Comparison of ENCODE assay signal across 12 cellular contexts in the genomic region with DNA sequence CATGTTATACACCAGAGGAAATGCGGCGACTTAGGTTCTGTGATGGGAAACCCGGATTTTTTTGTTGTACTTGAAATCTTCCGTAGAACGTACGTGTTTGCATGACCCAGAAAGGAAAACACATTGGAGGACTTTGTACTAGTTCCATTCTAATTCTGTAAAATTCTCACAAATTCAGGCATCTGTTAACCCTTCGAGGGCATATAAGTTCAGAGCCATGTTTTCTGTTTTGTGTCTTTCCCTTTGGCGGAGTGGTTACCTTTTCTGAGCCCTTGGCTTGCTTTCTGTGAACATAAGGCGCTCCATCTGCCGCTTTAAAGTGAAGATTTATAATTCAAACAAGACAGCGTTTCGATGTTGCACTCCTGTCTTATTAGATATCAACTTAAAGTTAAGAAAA. TPM values are rescaled to one million over a fixed set of nuclear protein-coding genes. Genes with fewer than 3 reads are reported as not detected.
DNase-seq lines count a peak whose midpoint lies in the region; ATAC-seq and TF ChIP-seq lines count a peak whose summit lies in the region.
"Had no signal": no experiment of that assay in that cellular context is flagged by ENCODE, and none has a peak within 500 bp of the region (broad histone marks: within the 10 kb centered on the region; RNA-seq: fewer than 3 reads in every experiment).

No MANE protein-coding gene starts in this region.

- TF ChIP-seq POLR2A in gastroesophageal sphincter (IDR thresholded peaks at IDR 0.05), result no peak

- TF ChIP-seq CTCF in endothelial cell (IDR thresholded peaks at IDR 0.05; ENCODE audit: unreplicated experiment), result no peak
- TF ChIP-seq CTCF in gastroesophageal sphincter (IDR thresholded peaks at IDR 0.05), result no peak

- H3K4me1 ChIP-seq in HUES48 (ENCODE audit: control insufficient read depth, insufficient read depth, low read length), result peaks cover 44% of the 10 kb centered on the region
- H3K4me1 ChIP-seq in gastroesophageal sphincter, result no peaks in the 10 kb centered on the region
- H3K4me1 ChIP-seq: colonic mucosa, testis had no signal

- no peak overlapping the region for H3K9ac ChIP-seq in HUES48 (ENCODE audit: low read depth, low read length)

- no peaks in the 10 kb centered on the region for H3K9me3 ChIP-seq in HUES48 (ENCODE audit: control insufficient read depth, insufficient read depth, low read length)
- H3K9me3 ChIP-seq in gastroesophageal sphincter, result no peaks in the 10 kb centered on the region
- H3K9me3 ChIP-seq: Caco-2, colonic mucosa, neutrophil, testis had no signal

- no peaks in the 10 kb centered on the region for H3K9me3 Mint-ChIP-seq in endothelial cell (ENCODE audit: unreplicated experiment)
- no peaks in the 10 kb centered on the region for H3K9me3 Mint-ChIP-seq in activated T-cell treated with anti-CD3 and anti-CD28 coated beads, Interleukin-2, amount 50 U/mL, for 24 hours

- peak overlapping the region; percentile 96 for H3K27ac Mint-ChIP-seq in endothelial cell (ENCODE audit: unreplicated experiment)
- H3K27ac Mint-ChIP-seq in activated T-cell treated with anti-CD3 and anti-CD28 coated beads, Interleukin-2, amount 50 U/mL, for 24 hours, result no peak overlapping the region

- TF ChIP-seq EP300 in gastroesophageal sphincter (IDR thresholded peaks at IDR 0.05), result no peak

- H3K27me3 ChIP-seq in HUES48 (ENCODE audit: control insufficient read depth, insufficient read depth, low read length) (no peaks in the 10 kb centered on the region), gastroesophageal sphincter (no peaks in the 10 kb centered on the region)
- H3K27me3 ChIP-seq: colonic mucosa, neutrophil, testis had no signal

- H3K4me3 Mint-ChIP-seq in endothelial cell (ENCODE audit: unreplicated experiment), result peak overlapping the region; percentile 70
- H3K4me3 Mint-ChIP-seq in activated T-cell treated with anti-CD3 and anti-CD28 coated beads, Interleukin-2, amount 50 U/mL, for 24 hours, result no peak overlapping the region

- peaks cover 36% of the 10 kb centered on the region for H3K4me1 Mint-ChIP-seq in endothelial cell (ENCODE audit: unreplicated experiment)
- peaks cover 20% of the 10 kb centered on the region for H3K4me1 Mint-ChIP-seq in activated T-cell treated with anti-CD3 and anti-CD28 coated beads, Interleukin-2, amount 50 U/mL, for 24 hours (ENCODE audit: low read depth)

- H3K36me3 Mint-ChIP-seq in endothelial cell (ENCODE audit: low read depth, unreplicated experiment), result no peaks in the 10 kb centered on the region
- H3K36me3 Mint-ChIP-seq in activated T-cell treated with anti-CD3 and anti-CD28 coated beads, Interleukin-2, amount 50 U/mL, for 24 hours (ENCODE audit: low read depth), result no peaks in the 10 kb centered on the region

- H3K27me3 Mint-ChIP-seq in endothelial cell (ENCODE audit: unreplicated experiment), result no peaks in the 10 kb centered on the region
- peaks cover 3% of the 10 kb centered on the region for H3K27me3 Mint-ChIP-seq in activated T-cell treated with anti-CD3 and anti-CD28 coated beads, Interleukin-2, amount 50 U/mL, for 24 hours

- H3K27ac ChIP-seq in HUES48 (ENCODE audit: low read depth, low read length) (peak overlapping the region; percentile 89), gastroesophageal sphincter (no peak overlapping the region)
- H3K27ac ChIP-seq: colonic mucosa, neutrophil, testis had no signal

- ATAC-seq in HG03025 (IDR thresholded peaks at IDR 0.05; ENCODE audit: low FRiP score, unreplicated experiment) (no peak), gastroesophageal sphincter (no peak)

- no peaks in the 10 kb centered on the region; the same call in none of the 2 replicates for H3K36me3 ChIP-seq in HUES48 (ENCODE audit: control insufficient read depth, insufficient read depth, low read length)
- no peaks in the 10 kb centered on the region for H3K36me3 ChIP-seq in gastroesophageal sphincter
- H3K36me3 ChIP-seq: colonic mucosa, neutrophil had no signal

- H3K4me3 ChIP-seq in HUES48 (ENCODE audit: low read depth, low read length) (0 out of 2 replicates have a peak overlapping the region, but pooled peaks have one; percentile 6), gastroesophageal sphincter (no peak overlapping the region)
- H3K4me3 ChIP-seq: colonic mucosa, testis had no signal

- WGBS in gastroesophageal sphincter (ENCODE audit: low coverage in 1 of 2), 2 donors, result 82 to 90% methylated on average over 10 to 12 of the region's 12 CpGs

- peak; percentile 80 for DNase-seq in NCI-H524 treated with DMSO at 0.1 percent for 48 hours (lab: John Stamatoyannopoulos, UW)
- DNase-seq in endothelial cell (ENCODE audit: low spot score), result no peak
- DNase-seq in pons (ENCODE audit: low spot score), result peak; percentile 38
- DNase-seq in activated T-cell treated with anti-CD3 and anti-CD28 coated beads, Interleukin-2, amount 50 U/mL, for 24 hours, result no peak
- DNase-seq: Caco-2, colonic mucosa, kidney glomerular epithelial cell, testis had no signal

RNA-seq across cellular contexts. Expression of gene BICD1, which starts 34.2 kb away (rescaled TPM):
- 87.9 TPM for total RNA-seq in endothelial cell (ENCODE audit: unreplicated experiment)
- 10 to 100 TPM in 3 of 4 donors, 1 to 10 TPM in 1; 3.8 to 22.5 (median 16.3) TPM for total RNA-seq in gastroesophageal sphincter

Comparison
In these comparisons a context has a peak if more than half of its experiments do, and no peak if none do; other contexts are left out.
1. DNase-seq: peak in NCI-H524 treated with DMSO at 0.1 percent for 48 hours (single experiment) and pons (single experiment); none in endothelial cell (single experiment) and activated T-cell treated with anti-CD3 and anti-CD28 coated beads, Interleukin-2, amount 50 U/mL, for 24 hours (single experiment).